Comparison of ENCODE assay signal across 8 cellular contexts in the genomic region with DNA sequence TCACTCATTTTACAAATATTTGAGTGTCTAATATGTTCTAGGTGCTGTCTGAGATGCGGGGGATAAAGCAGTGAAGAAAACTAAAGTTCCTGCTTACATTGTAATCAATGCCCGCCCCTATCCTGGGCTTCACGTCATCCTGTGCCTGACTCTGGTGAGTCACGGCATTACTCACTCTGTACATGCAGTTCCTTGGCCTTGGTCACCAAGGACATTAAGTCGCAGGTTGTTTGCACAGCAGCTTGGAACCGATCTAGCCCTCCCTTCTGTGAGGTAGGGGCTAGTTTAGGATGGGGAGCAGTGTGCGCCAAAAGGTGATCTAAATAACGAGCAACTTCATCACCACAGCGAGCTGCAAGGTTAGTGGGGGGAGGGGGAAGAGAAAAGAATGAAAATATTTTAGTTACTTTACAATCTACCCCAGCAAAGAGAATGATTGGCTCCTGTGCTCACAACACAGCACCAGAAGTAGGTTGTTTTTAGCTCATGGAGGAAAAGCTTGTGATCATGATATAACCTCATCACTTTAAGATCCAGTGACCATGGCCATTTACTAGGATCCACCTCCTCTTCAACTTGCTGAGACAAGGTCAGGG. TPM values are rescaled to one million over a fixed set of nuclear protein-coding genes. Genes with fewer than 3 reads are reported as not detected.
DNase-seq lines count a peak whose midpoint lies in the region; ATAC-seq and TF ChIP-seq lines count a peak whose summit lies in the region.

No MANE protein-coding gene starts in this region.

- H3K27ac Mint-ChIP-seq in T-helper 2 cell treated with Interferon-gamma antibody and Interleukin-4, amounts not matched to agents 5 μg/mL and 100 μg/mL, for 36 hours, result peak overlapping the region; percentile 87

- H3K4me3 Mint-ChIP-seq in T-helper 2 cell treated with Interferon-gamma antibody and Interleukin-4, amounts not matched to agents 5 μg/mL and 100 μg/mL, for 36 hours, result peak overlapping the region; percentile 62

- H3K4me3 ChIP-seq in GM23248 (peak overlapping the region; percentile 48; the same call in 1 of the 2 replicates), esophagus squamous epithelium (peak overlapping the region in 1 of 4 donors; percentile 16)

- no peaks in the 10 kb centered on the region for H3K27me3 Mint-ChIP-seq in T-helper 2 cell treated with Interferon-gamma antibody and Interleukin-4, amounts not matched to agents 5 μg/mL and 100 μg/mL, for 36 hours (ENCODE audit: low read depth)

- H3K27me3 ChIP-seq in GM23248 (replicated peaks; ENCODE audit: insufficient read depth) (no peaks in the 10 kb centered on the region), esophagus squamous epithelium (no peaks in the 10 kb centered on the region)

- no peak overlapping the region for H3K9ac ChIP-seq in GM23248

- H3K9me2 ChIP-seq in GM23248 (ENCODE audit: insufficient read depth), result no peaks in the 10 kb centered on the region

- TF ChIP-seq POLR2A in esophagus squamous epithelium (IDR thresholded peaks at IDR 0.05), result peak in 1 of 4 donors; percentile 17

- H3K4me1 ChIP-seq in GM23248 (ENCODE audit: insufficient read depth) (peaks cover 27% of the 10 kb centered on the region), esophagus squamous epithelium (peaks cover 0 to 16% (median 0%) of the 10 kb centered on the region in 3 donors)

- ATAC-seq in GM19463 (IDR thresholded peaks at IDR 0.05; ENCODE audit: unreplicated experiment) (no peak), HG02981 (IDR thresholded peaks at IDR 0.05; ENCODE audit: unreplicated experiment) (no peak)

- peaks cover 16% of the 10 kb centered on the region for H3K4me1 Mint-ChIP-seq in T-helper 2 cell treated with Interferon-gamma antibody and Interleukin-4, amounts not matched to agents 5 μg/mL and 100 μg/mL, for 36 hours (ENCODE audit: low read depth)

- H3K36me3 Mint-ChIP-seq in T-helper 2 cell treated with Interferon-gamma antibody and Interleukin-4, amounts not matched to agents 5 μg/mL and 100 μg/mL, for 36 hours (ENCODE audit: low read depth), result peaks cover 7% of the 10 kb centered on the region

- H3K4me2 ChIP-seq in GM23248 (ENCODE audit: unreplicated experiment), result peak overlapping the region; percentile 68

- in situ Hi-C loops in GM23248 (cut with MboI), result no loop called here

- H3K36me3 ChIP-seq in GM23248 (ENCODE audit: low read depth), result no peaks in the 10 kb centered on the region
- no peaks in the 10 kb centered on the region for H3K36me3 ChIP-seq in esophagus squamous epithelium

- no peaks in the 10 kb centered on the region for H4K20me1 ChIP-seq in GM23248 (ENCODE audit: insufficient read depth)

- H3K27ac ChIP-seq in GM23248, result peak overlapping the region; percentile 69
- peak overlapping the region; percentile 55 to 79 (median 59) for H3K27ac ChIP-seq in esophagus squamous epithelium

- intact Hi-C loops in esophagus squamous epithelium (cut with DNase I), result no loop called here

- H2AFZ ChIP-seq in GM23248, result peak overlapping the region; percentile 68

- no peaks in the 10 kb centered on the region for H3K79me2 ChIP-seq in GM23248 (ENCODE audit: insufficient read depth)

- peaks cover 27% of the 10 kb centered on the region for H3F3A ChIP-seq in GM23248 (ENCODE audit: insufficient read depth)

- no peak for TF ChIP-seq CTCF in esophagus squamous epithelium (IDR thresholded peaks at IDR 0.05)

- H3K9me3 ChIP-seq in GM23248 (ENCODE audit: low read depth), result no peaks in the 10 kb centered on the region
- H3K9me3 ChIP-seq in esophagus squamous epithelium, result no peaks in the 10 kb centered on the region

- DNase-seq in GM23248 (peak; percentile 89), esophagus squamous epithelium (lab: John Stamatoyannopoulos, UW) (no peak), T-helper 9 cell (no peak), OCI-M1 (lab: John Stamatoyannopoulos, UW) (no peak)
- peak; percentile 59 for DNase-seq in T-helper 2 cell treated with Interferon-gamma antibody and Interleukin-4, amounts not matched to agents 5 μg/mL and 100 μg/mL, for 36 hours (ENCODE audit: low spot score)
- peak; percentile 2 for DNase-seq in stimulated activated CD4-positive, alpha-beta T cell treated with anti-CD3 and anti-CD28 coated beads, Interleukin-12 subunit alpha, Interleukin-12 subunit beta, amount 100 ng/mL, for 4 hours

- 14 to 15% methylated on average over 9 of the region's 9 CpGs for WGBS in GM23248 (ENCODE audit: low coverage in 1 of 2, low lambda C conversion rate in 2 of 2, missing lambda C conversion rate in 2 of 2), 2 experiments
- 11 to 48% methylated on average over 6 to 9 of the region's 9 CpGs for WGBS in esophagus squamous epithelium, 2 donors

- H3K9me3 Mint-ChIP-seq in T-helper 2 cell treated with Interferon-gamma antibody and Interleukin-4, amounts not matched to agents 5 μg/mL and 100 μg/mL, for 36 hours, result no peaks in the 10 kb centered on the region

RNA-seq across cellular contexts. Expression of gene HDAC8, which starts 48.0 kb away (rescaled TPM):
- total RNA-seq in GM23248 (2014; rRNA removed; shearing (Covaris generic)), result 19.2 and 20.0 TPM in 2 replicates
- polyA plus RNA-seq in GM23248 (2016; fragmentation: Nextera tagmentation; extraction: Ambion mirVana), result 20.4 and 21.4 TPM in 2 replicates
- 10 to 100 TPM; 16.8 to 26.9 (median 18.0) TPM for total RNA-seq in esophagus squamous epithelium

Comparison
In these comparisons a context has a peak if more than half of its experiments do, and no peak if none do; other contexts are left out.
1. DNase-seq: peak in GM23248 (single experiment), T-helper 2 cell treated with Interferon-gamma antibody and Interleukin-4, amounts not matched to agents 5 μg/mL and 100 μg/mL, for 36 hours (single experiment) and stimulated activated CD4-positive, alpha-beta T cell treated with anti-CD3 and anti-CD28 coated beads, Interleukin-12 subunit alpha, Interleukin-12 subunit beta, amount 100 ng/mL, for 4 hours (single experiment); none in esophagus squamous epithelium (single experiment), T-helper 9 cell (single experiment) and OCI-M1 (single experiment).